15 cellular contexts compared by ENCODE assay signal in genomic region chr5:81247441-81247972, GRCh38. TPM values are rescaled to one million over a fixed set of nuclear protein-coding genes. Genes with fewer than 3 reads are reported as not detected.
DNase-seq lines count a peak whose midpoint lies in the region; ATAC-seq and TF ChIP-seq lines count a peak whose summit lies in the region.
"Had no signal": no experiment of that assay in that cellular context is flagged by ENCODE, and none has a peak within 500 bp of the region (broad histone marks: within the 10 kb centered on the region; RNA-seq: fewer than 3 reads in every experiment).

No MANE protein-coding gene starts in this region.

- H3K27me3 Mint-ChIP-seq in Caco-2 (ENCODE audit: insufficient read depth, unreplicated experiment) (no peaks in the 10 kb centered on the region), progenitor cell of endocrine pancreas (no peaks in the 10 kb centered on the region)
- H3K27me3 Mint-ChIP-seq: activated CD4-positive, alpha-beta T cell treated with anti-CD3 and anti-CD28 coated beads, Interleukin-2, amount 10 ng/mL, durations not matched to agents 7 days and 5 days; activated naive CD4-positive, alpha-beta T cell treated with anti-CD3 and anti-CD28 coated beads, Interleukin-2, amount 10 ng/mL, durations not matched to agents 7 days and 5 days; memory B cell had no signal

- CTCF ChIA-PET in Caco-2 (lab: Charles Lee) = no interaction called here

- peaks cover 42% of the 10 kb centered on the region for H3K4me1 Mint-ChIP-seq in Caco-2 (ENCODE audit: low read depth, unreplicated experiment)
- peaks cover 33% of the 10 kb centered on the region for H3K4me1 Mint-ChIP-seq in progenitor cell of endocrine pancreas (ENCODE audit: low read depth)
- H3K4me1 Mint-ChIP-seq: activated CD4-positive, alpha-beta T cell treated with anti-CD3 and anti-CD28 coated beads, Interleukin-2, amount 10 ng/mL, durations not matched to agents 7 days and 5 days; activated naive CD4-positive, alpha-beta T cell treated with anti-CD3 and anti-CD28 coated beads, Interleukin-2, amount 10 ng/mL, durations not matched to agents 7 days and 5 days; memory B cell had no signal

- H3K9me3 Mint-ChIP-seq in Caco-2 (ENCODE audit: unreplicated experiment) (peaks cover 12% of the 10 kb centered on the region), progenitor cell of endocrine pancreas (ENCODE audit: low read depth) (peaks cover 8% of the 10 kb centered on the region)
- H3K9me3 Mint-ChIP-seq: activated naive CD4-positive, alpha-beta T cell treated with anti-CD3 and anti-CD28 coated beads, Interleukin-2, amount 10 ng/mL, durations not matched to agents 7 days and 5 days had no signal

- intact Hi-C loops in Caco-2 (cut with micrococcal nuclease; ENCODE audit: unreplicated experiment) = no loop called here

- no peaks in the 10 kb centered on the region for H3K27me3 ChIP-seq in Caco-2 (replicated peaks; ENCODE audit: control insufficient read depth, insufficient read depth, low read length)
- no peaks in the 10 kb centered on the region for H3K27me3 ChIP-seq in RWPE2 (ENCODE audit: insufficient read depth, poor library complexity, severe bottlenecking)

- no peaks in the 10 kb centered on the region for H3K9me3 ChIP-seq in Caco-2
- no peaks in the 10 kb centered on the region for H3K9me3 ChIP-seq in RWPE2 (ENCODE audit: severe bottlenecking)
- H3K9me3 ChIP-seq: thoracic aorta had no signal

- TF ChIP-seq CTCF in Caco-2 (IDR thresholded peaks at IDR 0.05; ENCODE audit: insufficient read depth in 1 of 2, low read depth in 1 of 2, low read length in 1 of 2, severe bottlenecking in 1 of 2, unreplicated experiment in 1 of 2) (no peak), RWPE2 (IDR thresholded peaks at IDR 0.05; ENCODE audit: poor library complexity, severe bottlenecking) (no peak), progenitor cell of endocrine pancreas (IDR thresholded peaks at IDR 0.05; ENCODE audit: unreplicated experiment) (no peak)

- H3K4me3 ChIP-seq in Caco-2 (ENCODE audit: low read depth, low read length) = no peak overlapping the region
- no peak overlapping the region for H3K4me3 ChIP-seq in RWPE2 (ENCODE audit: severe bottlenecking)
- H3K4me3 ChIP-seq: thoracic aorta had no signal

- H3K36me3 Mint-ChIP-seq in Caco-2 (ENCODE audit: insufficient read depth, unreplicated experiment) (peaks cover 20% of the 10 kb centered on the region), progenitor cell of endocrine pancreas (ENCODE audit: insufficient read depth) (peaks cover 8% of the 10 kb centered on the region)
- H3K36me3 Mint-ChIP-seq: activated naive CD4-positive, alpha-beta T cell treated with anti-CD3 and anti-CD28 coated beads, Interleukin-2, amount 10 ng/mL, durations not matched to agents 7 days and 5 days had no signal

- POLR2A ChIA-PET in Caco-2 (lab: Charles Lee) = no interaction called here

- ATAC-seq in RWPE2 (ENCODE audit: low read depth) (peak; percentile 45; the same call in 1 of the 3 replicates), GM21526 (IDR thresholded peaks at IDR 0.05; ENCODE audit: low FRiP score, unreplicated experiment) (no peak), GM19328 (IDR thresholded peaks at IDR 0.05; ENCODE audit: unreplicated experiment) (no peak)

- BruUV-seq in Caco-2 (replicated peaks; lab: Mats Ljungman, UMichigan) = no TSS peak

- H3K27ac ChIP-seq in RWPE2 (ENCODE audit: poor library complexity, severe bottlenecking) = no peak overlapping the region
- H3K27ac ChIP-seq: epithelial cell of prostate, thoracic aorta had no signal

- no peak overlapping the region for H3K4me3 Mint-ChIP-seq in Caco-2 (ENCODE audit: unreplicated experiment)
- no peak overlapping the region for H3K4me3 Mint-ChIP-seq in progenitor cell of endocrine pancreas (ENCODE audit: low read depth)
- H3K4me3 Mint-ChIP-seq: activated CD4-positive, alpha-beta T cell treated with anti-CD3 and anti-CD28 coated beads, Interleukin-2, amount 10 ng/mL, durations not matched to agents 7 days and 5 days; activated naive CD4-positive, alpha-beta T cell treated with anti-CD3 and anti-CD28 coated beads, Interleukin-2, amount 10 ng/mL, durations not matched to agents 7 days and 5 days; memory B cell had no signal

- H3K36me3 ChIP-seq in Caco-2 (ENCODE audit: control insufficient read depth, insufficient read depth, low read length) (no peaks in the 10 kb centered on the region; the same call in 1 of the 2 replicates), RWPE2 (ENCODE audit: low read depth) (no peaks in the 10 kb centered on the region)

- H3K4me1 ChIP-seq in Caco-2 (peaks cover 46% of the 10 kb centered on the region), RWPE2 (ENCODE audit: insufficient read depth, poor library complexity, severe bottlenecking) (peaks cover 9% of the 10 kb centered on the region)

- H3K27ac Mint-ChIP-seq in Caco-2 (ENCODE audit: unreplicated experiment) = peak overlapping the region; percentile 37
- H3K27ac Mint-ChIP-seq in progenitor cell of endocrine pancreas = peak overlapping the region; percentile 83
- H3K27ac Mint-ChIP-seq: activated CD4-positive, alpha-beta T cell treated with anti-CD3 and anti-CD28 coated beads, Interleukin-2, amount 10 ng/mL, durations not matched to agents 7 days and 5 days; activated naive CD4-positive, alpha-beta T cell treated with anti-CD3 and anti-CD28 coated beads, Interleukin-2, amount 10 ng/mL, durations not matched to agents 7 days and 5 days; memory B cell had no signal

- DNase-seq in Caco-2 (no peak), RWPE2 (ENCODE audit: low spot score) (no peak), fibroblast of peridontal ligament (ENCODE audit: extremely low read depth) (peak; percentile 50), progenitor cell of endocrine pancreas (ENCODE audit: low spot score, unreplicated experiment) (no peak), NCI-H2227 treated with DMSO at 0.1 percent for 48 hours (lab: John Stamatoyannopoulos, UW) (no peak)
- DNase-seq in stimulated activated CD4-positive, alpha-beta T cell treated with anti-CD3 and anti-CD28 coated beads, Interleukin-15, amount 100 ng/mL, for 24 hours = no peak
- DNase-seq: activated CD4-positive, alpha-beta T cell treated with anti-CD3 and anti-CD28 coated beads, Interleukin-2, amount 10 ng/mL, durations not matched to agents 7 days and 5 days; activated naive CD4-positive, alpha-beta T cell treated with anti-CD3 and anti-CD28 coated beads, Interleukin-2, amount 10 ng/mL, durations not matched to agents 7 days and 5 days; SHP77; stimulated activated CD4-positive, alpha-beta T cell treated with anti-CD3 and anti-CD28 coated beads, Interleukin-2, amount 100 ng/mL, for 24 hours had no signal

RNA-seq across cellular contexts. Expression of gene CKMT2, which starts 14.4 kb away (rescaled TPM):
- not detected in 2 replicates for total RNA-seq in Caco-2 (2022)
- total RNA-seq in progenitor cell of endocrine pancreas = 1.7 and 3.7 TPM in 2 replicates
- total RNA-seq: activated CD4-positive, alpha-beta T cell treated with anti-CD3 and anti-CD28 coated beads, Interleukin-2, amount 10 ng/mL, durations not matched to agents 7 days and 5 days had no signal

RNA-seq across cellular contexts. Expression of gene ZCCHC9, which starts 53.9 kb away (rescaled TPM):
- total RNA-seq in Caco-2 (2022) (72.2 and 82.2 TPM in 2 replicates), progenitor cell of endocrine pancreas (30.6 and 37.1 TPM in 2 replicates)
